Comparison of ENCODE assay signal across 11 cellular contexts in genomic region chr10:79063661-79064490, GRCh38. TPM values are rescaled to one million over a fixed set of nuclear protein-coding genes. Genes with fewer than 3 reads are reported as not detected.
DNase-seq lines count a peak whose midpoint lies in the region; ATAC-seq and TF ChIP-seq lines count a peak whose summit lies in the region.
"Had no signal": no experiment of that assay in that cellular context is flagged by ENCODE, and none has a peak within 500 bp of the region (broad histone marks: within the 10 kb centered on the region; RNA-seq: fewer than 3 reads in every experiment).

No MANE protein-coding gene starts in this region.

- TF ChIP-seq CTCF in HEK293 (tag by site-specific recombination; IDR thresholded peaks at IDR 0.05) (no peak), foreskin fibroblast (IDR thresholded peaks at IDR 0.05; ENCODE audit: low read depth, low read length) (no peak)

- peaks cover 7% of the 10 kb centered on the region for H3K27me3 Mint-ChIP-seq in T-helper 2 cell treated with Interferon-gamma antibody and Interleukin-4, amounts not matched to agents 5 μg/mL and 100 μg/mL, for 36 hours (ENCODE audit: low read depth)
- H3K27me3 Mint-ChIP-seq in activated T-cell treated with anti-CD3 and anti-CD28 coated beads, Interleukin-2, amount 50 U/mL, for 24 hours: no peaks in the 10 kb centered on the region

- CTCF ChIA-PET in HEK293 (lab: Yijun Ruan, JAX): interaction anchor here (0.5 to 1.4 kb wide), 4 partner anchors 89 to 420 kb away, joined by 3 to 4 read pairs (median 4); no protein-coding TSS in a partner anchor

- H3K36me3 ChIP-seq in HEK293 (ENCODE audit: control insufficient read depth in 2 of 2, insufficient read depth in 1 of 2, low read length in 2 of 2): no peaks in the 10 kb centered on the region
- H3K36me3 ChIP-seq: ascending aorta had no signal

- peak overlapping the region; percentile 25 for H3K4me3 Mint-ChIP-seq in T-helper 2 cell treated with Interferon-gamma antibody and Interleukin-4, amounts not matched to agents 5 μg/mL and 100 μg/mL, for 36 hours
- no peak overlapping the region for H3K4me3 Mint-ChIP-seq in activated T-cell treated with anti-CD3 and anti-CD28 coated beads, Interleukin-2, amount 50 U/mL, for 24 hours

- H3K9me3 Mint-ChIP-seq in T-helper 2 cell treated with Interferon-gamma antibody and Interleukin-4, amounts not matched to agents 5 μg/mL and 100 μg/mL, for 36 hours: no peaks in the 10 kb centered on the region
- no peaks in the 10 kb centered on the region for H3K9me3 Mint-ChIP-seq in activated T-cell treated with anti-CD3 and anti-CD28 coated beads, Interleukin-2, amount 50 U/mL, for 24 hours

- POLR2A ChIA-PET in HEK293 (lab: Yijun Ruan, JAX): no interaction called here

- peaks cover 38% of the 10 kb centered on the region for H3K4me1 Mint-ChIP-seq in T-helper 2 cell treated with Interferon-gamma antibody and Interleukin-4, amounts not matched to agents 5 μg/mL and 100 μg/mL, for 36 hours (ENCODE audit: low read depth)
- H3K4me1 Mint-ChIP-seq in activated T-cell treated with anti-CD3 and anti-CD28 coated beads, Interleukin-2, amount 50 U/mL, for 24 hours (ENCODE audit: low read depth): peaks cover 37% of the 10 kb centered on the region

- intact Hi-C loops in right cardiac atrium (cut with DNase I) (loop anchor here (10.0 kb wide), 3 partner anchors 89 to 639 kb away; no protein-coding TSS in a partner anchor), sciatic nerve (cut with DNase I) (no loop called here)

- no peak overlapping the region for H3K4me3 ChIP-seq in HEK293 (ENCODE audit: low read depth, low read length)
- no peak overlapping the region for H3K4me3 ChIP-seq in right cardiac atrium (ENCODE audit: low read length)
- H3K4me3 ChIP-seq in foreskin fibroblast (ENCODE audit: low read depth in 1 of 2, low read length in 2 of 2): no peak overlapping the region
- H3K4me3 ChIP-seq: ascending aorta had no signal

- peaks cover 4% of the 10 kb centered on the region for H3K4me1 ChIP-seq in HEK293 (ENCODE audit: control insufficient read depth, insufficient read depth, low read length)
- no peaks in the 10 kb centered on the region for H3K4me1 ChIP-seq in right cardiac atrium (ENCODE audit: control insufficient read depth, insufficient read depth, low read length)

- DNase-seq in T-helper 2 cell treated with Interferon-gamma antibody and Interleukin-4, amounts not matched to agents 5 μg/mL and 100 μg/mL, for 36 hours (ENCODE audit: low spot score): no peak
- DNase-seq in right cardiac atrium (peak in 2 of 3 donors; percentile 6 to 17), sciatic nerve (ENCODE audit: low spot score) (peak; percentile 38), foreskin fibroblast (no peak)
- DNase-seq in activated T-cell treated with anti-CD3 and anti-CD28 coated beads, Interleukin-2, amount 50 U/mL, for 24 hours: no peak
- DNase-seq: NCI-H1048; stimulated activated CD4-positive, alpha-beta T cell treated with anti-CD3 and anti-CD28 coated beads, Interleukin-4, amount 100 ng/mL, for 24 hours had no signal

- no peak for ATAC-seq in right cardiac atrium
- no peak for ATAC-seq in sciatic nerve
- no peak for ATAC-seq in GM19351 (IDR thresholded peaks at IDR 0.05; ENCODE audit: unreplicated experiment)
- ATAC-seq in HG03108 (IDR thresholded peaks at IDR 0.05; ENCODE audit: unreplicated experiment): no peak

- H3K9me3 ChIP-seq in HEK293 (ENCODE audit: control insufficient read depth, insufficient read depth, low read depth, low read length): no peaks in the 10 kb centered on the region
- no peaks in the 10 kb centered on the region for H3K9me3 ChIP-seq in right cardiac atrium (ENCODE audit: control insufficient read depth, low read length)
- H3K9me3 ChIP-seq: ascending aorta had no signal

- WGBS in right cardiac atrium: 91% methylated on average over 8 of the region's 8 CpGs

- H3K27me3 ChIP-seq in right cardiac atrium (ENCODE audit: control insufficient read depth, insufficient read depth): no peaks in the 10 kb centered on the region
- H3K27me3 ChIP-seq: ascending aorta had no signal

- H3K27ac Mint-ChIP-seq in T-helper 2 cell treated with Interferon-gamma antibody and Interleukin-4, amounts not matched to agents 5 μg/mL and 100 μg/mL, for 36 hours: peak overlapping the region; percentile 60
- no peak overlapping the region for H3K27ac Mint-ChIP-seq in activated T-cell treated with anti-CD3 and anti-CD28 coated beads, Interleukin-2, amount 50 U/mL, for 24 hours

- H3K27ac ChIP-seq in HEK293 (ENCODE audit: extremely low read depth, low read depth, low read length) (no peak overlapping the region), right cardiac atrium (ENCODE audit: low read length) (no peak overlapping the region)
- H3K27ac ChIP-seq: ascending aorta had no signal

- no peaks in the 10 kb centered on the region for H3K36me3 Mint-ChIP-seq in T-helper 2 cell treated with Interferon-gamma antibody and Interleukin-4, amounts not matched to agents 5 μg/mL and 100 μg/mL, for 36 hours (ENCODE audit: low read depth)
- H3K36me3 Mint-ChIP-seq in activated T-cell treated with anti-CD3 and anti-CD28 coated beads, Interleukin-2, amount 50 U/mL, for 24 hours (ENCODE audit: low read depth): no peaks in the 10 kb centered on the region

TF ChIP-seq in HEK293, 187 proteins besides CTCF, POLR2A, EP300 and RAD21:
- TF ChIP-seq ZNF366 (tag by site-specific recombination; conservative IDR thresholded peaks at IDR 0.05) (no peak), KLF16 (tag by site-specific recombination; IDR thresholded peaks at IDR 0.05) (no peak), REPIN1 (tag by site-specific recombination; IDR thresholded peaks at IDR 0.05; ENCODE audit: low read depth) (no peak), ZFP3 (tag by site-specific recombination; IDR thresholded peaks at IDR 0.05; ENCODE audit: low read depth) (no peak)
- TF ChIP-seq, protein P1, sequence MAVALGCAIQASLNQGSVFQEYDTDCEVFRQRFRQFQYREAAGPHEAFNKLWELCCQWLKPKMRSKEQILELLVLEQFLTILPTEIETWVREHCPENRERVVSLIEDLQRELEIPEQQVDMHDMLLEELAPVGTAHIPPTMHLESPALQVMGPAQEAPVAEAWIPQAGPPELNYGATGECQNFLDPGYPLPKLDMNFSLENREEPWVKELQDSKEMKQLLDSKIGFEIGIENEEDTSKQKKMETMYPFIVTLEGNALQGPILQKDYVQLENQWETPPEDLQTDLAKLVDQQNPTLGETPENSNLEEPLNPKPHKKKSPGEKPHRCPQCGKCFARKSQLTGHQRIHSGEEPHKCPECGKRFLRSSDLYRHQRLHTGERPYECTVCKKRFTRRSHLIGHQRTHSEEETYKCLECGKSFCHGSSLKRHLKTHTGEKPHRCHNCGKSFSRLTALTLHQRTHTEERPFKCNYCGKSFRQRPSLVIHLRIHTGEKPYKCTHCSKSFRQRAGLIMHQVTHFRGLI (tag by site-specific recombination; IDR thresholded peaks at IDR 0.05): peak; percentile 96
- TF ChIP-seq, protein P2, sequence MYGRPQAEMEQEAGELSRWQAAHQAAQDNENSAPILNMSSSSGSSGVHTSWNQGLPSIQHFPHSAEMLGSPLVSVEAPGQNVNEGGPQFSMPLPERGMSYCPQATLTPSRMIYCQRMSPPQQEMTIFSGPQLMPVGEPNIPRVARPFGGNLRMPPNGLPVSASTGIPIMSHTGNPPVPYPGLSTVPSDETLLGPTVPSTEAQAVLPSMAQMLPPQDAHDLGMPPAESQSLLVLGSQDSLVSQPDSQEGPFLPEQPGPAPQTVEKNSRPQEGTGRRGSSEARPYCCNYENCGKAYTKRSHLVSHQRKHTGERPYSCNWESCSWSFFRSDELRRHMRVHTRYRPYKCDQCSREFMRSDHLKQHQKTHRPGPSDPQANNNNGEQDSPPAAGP (tag by site-specific recombination; IDR thresholded peaks at IDR 0.05): no peak

RNA-seq across cellular contexts. Expression of gene ZMIZ1, which starts 4.9 kb away (rescaled TPM):
- 10 to 100 TPM; 67.4 to 83.1 (median 72.9) TPM for total RNA-seq in right cardiac atrium
- polyA plus RNA-seq in right cardiac atrium: 38.0 TPM
- total RNA-seq in sciatic nerve: 96.7 TPM

Comparison
In these comparisons a context has a peak if more than half of its experiments do, and no peak if none do; other contexts are left out.
1. DNase-seq: peak in right cardiac atrium (2 of 3) and sciatic nerve (single experiment); none in T-helper 2 cell treated with Interferon-gamma antibody and Interleukin-4, amounts not matched to agents 5 μg/mL and 100 μg/mL, for 36 hours (single experiment), foreskin fibroblast (0 of 2) and activated T-cell treated with anti-CD3 and anti-CD28 coated beads, Interleukin-2, amount 50 U/mL, for 24 hours (single experiment).